In the genomic region with DNA sequence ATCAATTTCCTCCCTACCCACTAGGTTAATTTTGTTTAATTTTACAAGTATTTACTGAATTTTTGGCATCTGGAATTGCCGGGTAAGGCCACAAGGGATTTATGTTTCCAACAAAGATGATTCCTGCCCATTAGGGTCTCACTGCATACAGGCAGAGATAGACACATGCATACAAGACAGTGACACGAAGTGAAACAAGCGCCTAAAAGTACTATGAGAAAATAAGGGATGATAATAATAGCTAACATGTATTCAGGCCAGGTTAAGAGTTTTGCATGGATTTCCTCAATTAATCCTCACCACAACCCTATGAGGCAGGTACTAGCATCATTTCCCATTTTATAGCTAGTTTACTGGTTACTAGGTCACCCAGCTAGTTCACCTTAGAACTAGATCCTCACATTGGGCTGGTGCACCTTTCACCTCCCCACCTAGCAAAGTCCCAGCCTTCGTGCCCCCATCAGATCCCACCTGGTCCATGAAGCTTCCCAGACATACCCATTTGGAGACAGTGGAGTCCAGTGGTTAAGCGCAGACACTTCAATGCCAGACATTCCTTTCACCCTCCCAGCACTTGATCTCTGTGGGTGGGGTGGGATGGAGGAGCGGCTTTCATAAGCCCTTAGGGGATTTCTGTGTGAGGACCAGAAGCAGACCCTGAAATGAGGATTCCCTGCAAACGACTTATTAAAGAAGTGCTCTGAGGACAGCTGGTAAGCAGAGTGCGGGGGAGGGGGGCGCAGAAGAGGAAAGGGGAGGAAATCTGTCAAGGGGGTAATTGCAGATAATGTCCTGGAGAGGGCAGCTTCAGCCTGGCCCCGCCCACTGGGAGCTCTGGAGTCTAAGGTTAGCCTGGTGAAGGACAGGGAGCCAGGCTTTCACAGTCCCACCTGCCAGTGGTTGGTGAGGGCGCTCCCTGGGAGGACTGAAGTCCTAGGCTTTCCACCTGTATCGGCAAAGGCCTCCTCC, we compare ENCODE assay signal across 9 cellular contexts.
A peak's percentile ranks its signal among the peaks of the same experiment; 100 is the strongest.
DNase-seq lines count a peak whose midpoint lies in the region; ATAC-seq and TF ChIP-seq lines count a peak whose summit lies in the region.
"Had no signal": no experiment of that assay in that cellular context is flagged by ENCODE, and none has a peak within 500 bp of the region (broad histone marks: within the 10 kb centered on the region; RNA-seq: fewer than 3 reads in every experiment).

No MANE protein-coding gene starts in this region.

- H3K27me3 ChIP-seq in MM.1S (replicated peaks; ENCODE audit: insufficient read depth, low read length) (0 out of 2 replicates have a peak, but pooled peaks cover 4% of the 10 kb centered on the region), WERI-Rb-1 (ENCODE audit: insufficient read depth, low read depth, severe bottlenecking) (no peaks in the 10 kb centered on the region)

- H3K9me3 ChIP-seq in MM.1S (replicated peaks; ENCODE audit: insufficient read depth, low read length) (no peaks in the 10 kb centered on the region), WERI-Rb-1 (ENCODE audit: severe bottlenecking) (no peaks in the 10 kb centered on the region)

- H3K4me3 ChIP-seq in MM.1S (ENCODE audit: low read length) (no peak overlapping the region), WERI-Rb-1 (ENCODE audit: low read depth, low read length) (no peak overlapping the region), fibroblast of pulmonary artery (replicated peaks; ENCODE audit: low read depth, low read length) (no peak overlapping the region)

- H3K27ac ChIP-seq in MM.1S (ENCODE audit: low read length) (no peak overlapping the region), WERI-Rb-1 (no peak overlapping the region)

- H3K4me1 ChIP-seq in MM.1S (ENCODE audit: low read length), result no peaks in the 10 kb centered on the region

- H2AFZ ChIP-seq in MM.1S (ENCODE audit: low read length), result no peak overlapping the region

- H3K9me2 ChIP-seq in MM.1S (replicated peaks; ENCODE audit: insufficient read depth, low read length), result no peaks in the 10 kb centered on the region

- no peaks in the 10 kb centered on the region for H3K79me2 ChIP-seq in MM.1S (ENCODE audit: low read length)

- DNase-seq in ELF-1 (ENCODE audit: low read depth, low spot score) (peak; percentile 79), MM.1S (no peak), WERI-Rb-1 (peak; percentile 97), fibroblast of pulmonary artery (ENCODE audit: low read depth) (no peak)
- peak; percentile 32 for DNase-seq in stimulated activated CD4-positive, alpha-beta T cell treated with anti-CD3 and anti-CD28 coated beads, Interleukin-12 subunit alpha, Interleukin-12 subunit beta, amount 100 ng/mL, for 4 hours
- DNase-seq: left cardiac atrium had no signal

- no peak overlapping the region for H3K4me2 ChIP-seq in MM.1S (ENCODE audit: low read depth, low read length)

- ATAC-seq in GM18873 (IDR thresholded peaks at IDR 0.05; ENCODE audit: low FRiP score, unreplicated experiment) (no peak), GM21526 (IDR thresholded peaks at IDR 0.05; ENCODE audit: low FRiP score, unreplicated experiment) (no peak), HG03342 (IDR thresholded peaks at IDR 0.05; ENCODE audit: unreplicated experiment) (no peak)

- H4K20me1 ChIP-seq in MM.1S (ENCODE audit: insufficient read depth, low read length), result no peaks in the 10 kb centered on the region

- H3K9ac ChIP-seq in MM.1S (ENCODE audit: low read length), result no peak overlapping the region

- no peaks in the 10 kb centered on the region for H3K36me3 ChIP-seq in MM.1S (replicated peaks; ENCODE audit: insufficient read depth, low read length)
- no peaks in the 10 kb centered on the region for H3K36me3 ChIP-seq in WERI-Rb-1

- TF ChIP-seq CTCF in MM.1S (IDR thresholded peaks at IDR 0.05; ENCODE audit: low read length), result peak; percentile 31
- peak; percentile 76 for TF ChIP-seq CTCF in WERI-Rb-1 (IDR thresholded peaks at IDR 0.05; ENCODE audit: low read depth, low read length)
- peak; percentile 17 for TF ChIP-seq CTCF in fibroblast of pulmonary artery (IDR thresholded peaks at IDR 0.05; ENCODE audit: low read length, missing control alignments)

- no peaks in the 10 kb centered on the region for H3F3A ChIP-seq in MM.1S (ENCODE audit: insufficient read depth, low read length)

Comparison
In these comparisons a context has a peak if more than half of its experiments do, and no peak if none do; other contexts are left out.
1. DNase-seq: peak in ELF-1 (single experiment), WERI-Rb-1 (single experiment) and stimulated activated CD4-positive, alpha-beta T cell treated with anti-CD3 and anti-CD28 coated beads, Interleukin-12 subunit alpha, Interleukin-12 subunit beta, amount 100 ng/mL, for 4 hours (single experiment); none in MM.1S (single experiment) and fibroblast of pulmonary artery (single experiment).
2. CTCF ChIP-seq: peak in every context shown above with its lines; median percentile 76 in WERI-Rb-1; 31 in MM.1S; 17 in fibroblast of pulmonary artery.